Comparison of ENCODE assay signal across 38 cellular contexts in genomic region chr6:117880824-117881223, GRCh38. TPM values are rescaled to one million over a fixed set of nuclear protein-coding genes. Genes with fewer than 3 reads are reported as not detected.
"Had no signal": no experiment of that assay in that cellular context is flagged by ENCODE, and none has a peak within 500 bp of the region (broad histone marks: within the 10 kb centered on the region; RNA-seq: fewer than 3 reads in every experiment).

No MANE protein-coding gene starts in this region.

- H3K36me3 ChIP-seq: adrenal gland, ascending aorta, brain microvascular endothelial cell, breast epithelium, cardiac muscle cell had no signal

- H3K27ac Mint-ChIP-seq: activated naive CD4-positive, alpha-beta T cell treated with anti-CD3 and anti-CD28 coated beads for 36 hours; activated naive CD4-positive, alpha-beta T cell treated with anti-CD3 and anti-CD28 coated beads, Interleukin-2, amount 10 ng/mL, durations not matched to agents 7 days and 5 days; activated naive CD4-positive, alpha-beta T cell treated with anti-CD3 and anti-CD28 coated beads, Interleukin-2, amount 50 U/mL, for 24 hours; activated naive CD4-positive, alpha-beta T cell treated with anti-CD3 and anti-CD28 coated beads, Interleukin-2, amount 50 U/mL, for 72 hours; activated naive CD8-positive, alpha-beta T cell; activated naive CD8-positive, alpha-beta T cell treated with anti-CD3 and anti-CD28 coated beads, Interleukin-2, amount 10 ng/mL, durations not matched to agents 7 days and 5 days; activated naive CD8-positive, alpha-beta T cell treated with anti-CD3 and anti-CD28 coated beads, Interleukin-2, amount 50 U/mL, for 24 hours; activated T-cell treated with anti-CD3 and anti-CD28 coated beads, Interleukin-2, amount 50 U/mL, for 24 hours; activated T-cell treated with anti-CD3 and anti-CD28 coated beads, Interleukin-2, amount 50 U/mL, for 72 hours; activated T-helper 1 cell treated with anti-CD3 and anti-CD28 coated beads, Interleukin-12 subunit alpha, Interleukin-12 subunit beta, Interleukin-2, Interleukin-4 antibody, amounts not matched to agents 30 ng/mL and 10 ng/mL and 1 ng/mL, durations not matched to agents 14 hours and 24 hours and 36 hours; activated T-helper 17 cell treated with anti-CD3 and anti-CD28 coated beads, Interleukin-2, amount 50 U/mL, for 72 hours; activated T-helper 2 cell treated with anti-CD3 and anti-CD28 coated beads, Interferon-gamma antibody, Interleukin-2, Interleukin-4, amounts not matched to agents 10 μg/mL and 5 μg/mL and 100 μg/mL, durations not matched to agents 14 hours and 24 hours and 36 hours; brain had no signal

- DNase-seq: activated effector memory CD4-positive, alpha-beta T cell treated with anti-CD3 and anti-CD28 coated beads, Interleukin-2, amount 50 U/mL, for 16 hours; activated effector memory CD4-positive, alpha-beta T cell treated with Interleukin-2 at 50 U/mL for 16 hours; activated gamma-delta T cell; activated gamma-delta T cell treated with Interleukin-2 at 50 U/mL for 16 hours; activated naive CD4-positive, alpha-beta T cell; activated naive CD4-positive, alpha-beta T cell treated with anti-CD3 and anti-CD28 coated beads for 36 hours; activated naive CD4-positive, alpha-beta T cell treated with anti-CD3 and anti-CD28 coated beads, Interleukin-2, amount 10 ng/mL, durations not matched to agents 7 days and 5 days; activated naive CD4-positive, alpha-beta T cell treated with anti-CD3 and anti-CD28 coated beads, Interleukin-2, amount 50 U/mL, for 16 hours; activated naive CD4-positive, alpha-beta T cell treated with Interleukin-2 at 50 U/mL for 16 hours; activated naive CD8-positive, alpha-beta T cell treated with anti-CD3 and anti-CD28 coated beads, Interleukin-2, amount 10 ng/mL, durations not matched to agents 7 days and 5 days; activated naive CD8-positive, alpha-beta T cell treated with anti-CD3 and anti-CD28 coated beads, Interleukin-2, amount 50 U/mL, for 24 hours; activated T-cell treated with anti-CD3 and anti-CD28 coated beads, Interleukin-2, amount 50 U/mL, for 1 hour; activated T-cell treated with anti-CD3 and anti-CD28 coated beads, Interleukin-2, amount 50 U/mL, for 24 hours; activated T-cell treated with anti-CD3 and anti-CD28 coated beads, Interleukin-2, amount 50 U/mL, for 4 hours; activated T-cell treated with anti-CD3 and anti-CD28 coated beads, Interleukin-2, amount 50 U/mL, for 48 hours; activated T-cell treated with anti-CD3 and anti-CD28 coated beads, Interleukin-2, amount 50 U/mL, for 72 hours; adrenal gland; amniotic stem cell; amygdala; anterior cingulate cortex; aorta; body of pancreas; brain microvascular endothelial cell; central memory CD4-positive, alpha-beta T cell; cerebellar nuclear complex had no signal

- H3K27me3 Mint-ChIP-seq: activated naive CD4-positive, alpha-beta T cell treated with anti-CD3 and anti-CD28 coated beads, Interleukin-2, amount 10 ng/mL, durations not matched to agents 7 days and 5 days had no signal

- H3K4me3 ChIP-seq: adrenal gland, ascending aorta, body of pancreas, breast epithelium, cardiac muscle cell had no signal

- H3K4me1 ChIP-seq: adrenal gland, ascending aorta, body of pancreas, breast epithelium had no signal

- H3K4me3 Mint-ChIP-seq: activated naive CD4-positive, alpha-beta T cell treated with anti-CD3 and anti-CD28 coated beads for 36 hours; activated naive CD4-positive, alpha-beta T cell treated with anti-CD3 and anti-CD28 coated beads, Interleukin-2, amount 10 ng/mL, durations not matched to agents 7 days and 5 days; activated naive CD4-positive, alpha-beta T cell treated with anti-CD3 and anti-CD28 coated beads, Interleukin-2, amount 50 U/mL, for 24 hours; activated naive CD8-positive, alpha-beta T cell; activated naive CD8-positive, alpha-beta T cell treated with anti-CD3 and anti-CD28 coated beads, Interleukin-2, amount 10 ng/mL, durations not matched to agents 7 days and 5 days; activated naive CD8-positive, alpha-beta T cell treated with anti-CD3 and anti-CD28 coated beads, Interleukin-2, amount 50 U/mL, for 24 hours; activated T-cell treated with anti-CD3 and anti-CD28 coated beads, Interleukin-2, amount 50 U/mL, for 24 hours; activated T-cell treated with anti-CD3 and anti-CD28 coated beads, Interleukin-2, amount 50 U/mL, for 4 hours; activated T-cell treated with anti-CD3 and anti-CD28 coated beads, Interleukin-2, amount 50 U/mL, for 72 hours; activated T-helper 1 cell treated with anti-CD3 and anti-CD28 coated beads, Interleukin-12 subunit alpha, Interleukin-12 subunit beta, Interleukin-2, Interleukin-4 antibody, amounts not matched to agents 30 ng/mL and 10 ng/mL and 1 ng/mL, durations not matched to agents 14 hours and 24 hours and 36 hours; activated T-helper 17 cell treated with anti-CD3 and anti-CD28 coated beads, Interleukin-2, amount 50 U/mL, for 72 hours; brain; central memory CD8-positive, alpha-beta T cell had no signal

- H3K4me1 Mint-ChIP-seq: activated naive CD4-positive, alpha-beta T cell treated with anti-CD3 and anti-CD28 coated beads, Interleukin-2, amount 10 ng/mL, durations not matched to agents 7 days and 5 days; activated naive CD4-positive, alpha-beta T cell treated with anti-CD3 and anti-CD28 coated beads, Interleukin-2, amount 50 U/mL, for 24 hours; activated naive CD8-positive, alpha-beta T cell treated with anti-CD3 and anti-CD28 coated beads, Interleukin-2, amount 10 ng/mL, durations not matched to agents 7 days and 5 days; activated naive CD8-positive, alpha-beta T cell treated with anti-CD3 and anti-CD28 coated beads, Interleukin-2, amount 50 U/mL, for 24 hours; activated T-helper 17 cell treated with anti-CD3 and anti-CD28 coated beads, Interleukin-2, amount 50 U/mL, for 72 hours; brain; central memory CD8-positive, alpha-beta T cell had no signal

- ATAC-seq: activated naive CD4-positive, alpha-beta T cell treated with anti-CD3 and anti-CD28 coated beads, Interleukin-2, amount 50 U/mL, for 72 hours; activated naive CD8-positive, alpha-beta T cell treated with anti-CD3 and anti-CD28 coated beads, Interleukin-2, amount 50 U/mL, for 24 hours; activated T-cell treated with anti-CD3 and anti-CD28 coated beads, Interleukin-2, amount 50 U/mL, for 4 hours; activated T-cell treated with anti-CD3 and anti-CD28 coated beads, Interleukin-2, amount 50 U/mL, for 72 hours; activated T-helper 17 cell treated with anti-CD3 and anti-CD28 coated beads, Interleukin-2, amount 50 U/mL, for 72 hours; body of pancreas had no signal

- H3K36me3 Mint-ChIP-seq: activated naive CD4-positive, alpha-beta T cell treated with anti-CD3 and anti-CD28 coated beads, Interleukin-2, amount 10 ng/mL, durations not matched to agents 7 days and 5 days; activated naive CD4-positive, alpha-beta T cell treated with anti-CD3 and anti-CD28 coated beads, Interleukin-2, amount 50 U/mL, for 24 hours; activated naive CD4-positive, alpha-beta T cell treated with anti-CD3 and anti-CD28 coated beads, Interleukin-2, amount 50 U/mL, for 72 hours; activated naive CD8-positive, alpha-beta T cell; activated naive CD8-positive, alpha-beta T cell treated with anti-CD3 and anti-CD28 coated beads, Interleukin-2, amount 10 ng/mL, durations not matched to agents 7 days and 5 days; brain had no signal

- H3K27me3 ChIP-seq: adrenal gland, ascending aorta, body of pancreas, brain microvascular endothelial cell, breast epithelium, cardiac muscle cell had no signal

- H3K9me3 Mint-ChIP-seq: activated naive CD4-positive, alpha-beta T cell treated with anti-CD3 and anti-CD28 coated beads for 36 hours; activated naive CD4-positive, alpha-beta T cell treated with anti-CD3 and anti-CD28 coated beads, Interleukin-2, amount 10 ng/mL, durations not matched to agents 7 days and 5 days; activated naive CD4-positive, alpha-beta T cell treated with anti-CD3 and anti-CD28 coated beads, Interleukin-2, amount 50 U/mL, for 24 hours; activated naive CD4-positive, alpha-beta T cell treated with anti-CD3 and anti-CD28 coated beads, Interleukin-2, amount 50 U/mL, for 72 hours; activated naive CD8-positive, alpha-beta T cell treated with anti-CD3 and anti-CD28 coated beads, Interleukin-2, amount 10 ng/mL, durations not matched to agents 7 days and 5 days; activated naive CD8-positive, alpha-beta T cell treated with anti-CD3 and anti-CD28 coated beads, Interleukin-2, amount 50 U/mL, for 24 hours; activated T-cell treated with anti-CD3 and anti-CD28 coated beads, Interleukin-2, amount 50 U/mL, for 24 hours; activated T-cell treated with anti-CD3 and anti-CD28 coated beads, Interleukin-2, amount 50 U/mL, for 4 hours; activated T-cell treated with anti-CD3 and anti-CD28 coated beads, Interleukin-2, amount 50 U/mL, for 72 hours; activated T-helper 1 cell treated with anti-CD3 and anti-CD28 coated beads, Interleukin-12 subunit alpha, Interleukin-12 subunit beta, Interleukin-2, Interleukin-4 antibody, amounts not matched to agents 30 ng/mL and 10 ng/mL and 1 ng/mL, durations not matched to agents 14 hours and 24 hours and 36 hours; activated T-helper 17 cell treated with anti-CD3 and anti-CD28 coated beads, Interleukin-2, amount 50 U/mL, for 72 hours; activated T-helper 2 cell treated with anti-CD3 and anti-CD28 coated beads, Interferon-gamma antibody, Interleukin-2, Interleukin-4, amounts not matched to agents 10 μg/mL and 5 μg/mL and 100 μg/mL, durations not matched to agents 14 hours and 24 hours and 36 hours; brain; central memory CD8-positive, alpha-beta T cell had no signal

- H3K9me3 ChIP-seq: adrenal gland, ascending aorta, body of pancreas, breast epithelium had no signal

- H3K27ac ChIP-seq: adrenal gland, ascending aorta, body of pancreas, brain microvascular endothelial cell, breast epithelium, cardiac muscle cell had no signal

RNA-seq across cellular contexts. Expression of gene SLC35F1, which starts 26.2 kb away (rescaled TPM):
- total RNA-seq: activated naive CD4-positive, alpha-beta T cell treated with anti-CD3 and anti-CD28 coated beads, Interleukin-2, amount 50 U/mL, for 72 hours; activated naive CD8-positive, alpha-beta T cell treated with anti-CD3 and anti-CD28 coated beads, Interleukin-2, amount 10 ng/mL, durations not matched to agents 7 days and 5 days; activated T-helper 1 cell treated with anti-CD3 and anti-CD28 coated beads, Interleukin-12 subunit alpha, Interleukin-12 subunit beta, Interleukin-2, Interleukin-4 antibody, amounts not matched to agents 30 ng/mL and 10 ng/mL and 1 ng/mL, durations not matched to agents 14 hours and 24 hours and 36 hours; ascending aorta; bronchial epithelial cell; chondrocyte had no signal
